Comparison of ENCODE assay signal across 1 cellular context in genomic region chr13:27663947-27664346, GRCh38.
TF ChIP-seq lines count a peak whose summit lies in the region.

No MANE protein-coding gene starts in this region.

TF ChIP-seq in SK-N-SH, 30 proteins besides CTCF, POLR2A, EP300 and RAD21 (continued from another document):
- TF ChIP-seq, protein P1, sequence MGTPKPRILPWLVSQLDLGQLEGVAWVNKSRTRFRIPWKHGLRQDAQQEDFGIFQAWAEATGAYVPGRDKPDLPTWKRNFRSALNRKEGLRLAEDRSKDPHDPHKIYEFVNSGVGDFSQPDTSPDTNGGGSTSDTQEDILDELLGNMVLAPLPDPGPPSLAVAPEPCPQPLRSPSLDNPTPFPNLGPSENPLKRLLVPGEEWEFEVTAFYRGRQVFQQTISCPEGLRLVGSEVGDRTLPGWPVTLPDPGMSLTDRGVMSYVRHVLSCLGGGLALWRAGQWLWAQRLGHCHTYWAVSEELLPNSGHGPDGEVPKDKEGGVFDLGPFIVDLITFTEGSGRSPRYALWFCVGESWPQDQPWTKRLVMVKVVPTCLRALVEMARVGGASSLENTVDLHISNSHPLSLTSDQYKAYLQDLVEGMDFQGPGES (IDR thresholded peaks at IDR 0.05; ENCODE audit: low read depth, low read length), result no peak
- TF ChIP-seq RCOR1 (IDR thresholded peaks at IDR 0.05; ENCODE audit: low read length), result no peak
- TF ChIP-seq SMC3 (IDR thresholded peaks at IDR 0.05; ENCODE audit: low read depth, low read length), result no peak
- no peak for TF ChIP-seq USF2 (IDR thresholded peaks at IDR 0.05; ENCODE audit: borderline replicate concordance, low read depth, low read length)
- no peak for TF ChIP-seq JUND (IDR thresholded peaks at IDR 0.05)
- no peak for TF ChIP-seq GABPA (IDR thresholded peaks at IDR 0.05; ENCODE audit: low read depth)
- no peak for TF ChIP-seq MXI1 (IDR thresholded peaks at IDR 0.05; ENCODE audit: low read depth, low read length)
- no peak for TF ChIP-seq TCF12 (IDR thresholded peaks at IDR 0.05)
- TF ChIP-seq CHD2 (IDR thresholded peaks at IDR 0.05; ENCODE audit: low read length, partially characterized antibody), result no peak
- no peak for TF ChIP-seq MAX (IDR thresholded peaks at IDR 0.05; ENCODE audit: low read depth)
- no peak for TF ChIP-seq RFX5 (IDR thresholded peaks at IDR 0.05; ENCODE audit: low read length)
